ENCODE assay signal across 17 cellular contexts in the genomic region with DNA sequence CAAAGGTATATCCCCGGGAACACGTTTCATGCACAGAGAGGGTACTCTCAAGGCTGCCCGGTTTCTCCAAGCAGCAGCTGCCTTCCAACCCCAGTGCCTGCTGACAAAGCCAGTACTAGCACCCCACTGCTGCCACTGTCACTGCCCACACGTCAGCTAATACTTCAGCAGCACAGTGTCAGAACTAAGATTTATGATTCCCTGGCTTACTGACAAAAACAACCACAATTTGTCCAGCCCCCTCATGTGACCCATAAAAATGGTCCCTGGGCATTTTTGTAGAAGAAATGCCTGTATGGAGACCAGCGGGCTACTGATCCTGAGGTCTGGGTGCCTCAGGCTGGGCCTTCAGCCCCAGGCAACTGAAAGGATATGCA. TPM values are rescaled to one million over a fixed set of nuclear protein-coding genes. Genes with fewer than 3 reads are reported as not detected.
DNase-seq lines count a peak whose midpoint lies in the region; ATAC-seq, FAIRE-seq and TF ChIP-seq lines count a peak whose summit lies in the region.
"Had no signal": no experiment of that assay in that cellular context is flagged by ENCODE, and none has a peak within 500 bp of the region (broad histone marks: within the 10 kb centered on the region; RNA-seq: fewer than 3 reads in every experiment).

No MANE protein-coding gene starts in this region.

- no peak overlapping the region for H3K4me3 ChIP-seq in skeletal muscle tissue (ENCODE audit: low read length in 3 of 3)
- H3K4me3 ChIP-seq: sigmoid colon, thyroid gland had no signal

- ATAC-seq in HG02970 (IDR thresholded peaks at IDR 0.05; ENCODE audit: low FRiP score, unreplicated experiment), result no peak
- ATAC-seq: activated CD4-positive, CD25-positive, alpha-beta regulatory T cell treated with anti-CD3 and anti-CD28 coated beads, Interleukin-2, amount 50 U/mL, for 24 hours; activated T-cell treated with anti-CD3 and anti-CD28 coated beads, Interleukin-2, amount 50 U/mL, for 72 hours had no signal

- no peaks in the 10 kb centered on the region for H3K27me3 ChIP-seq in skeletal muscle tissue (ENCODE audit: control insufficient read depth in 3 of 3, insufficient read depth in 3 of 3, low read length in 3 of 3)
- H3K27me3 ChIP-seq: sigmoid colon, thyroid gland had no signal

- H3K4me1 ChIP-seq in skeletal muscle tissue (ENCODE audit: control insufficient read depth in 3 of 3, insufficient read depth in 3 of 3, low read length in 3 of 3), result peaks cover 18 to 21% (median 19%) of the 10 kb centered on the region in 3 donors

- H3K36me3 ChIP-seq in skeletal muscle tissue (ENCODE audit: control insufficient read depth in 3 of 3, insufficient read depth in 3 of 3, low read length in 3 of 3), result peaks cover 18 to 35% (median 23%) of the 10 kb centered on the region in 3 donors

- no peaks in the 10 kb centered on the region for H3K9me3 ChIP-seq in skeletal muscle tissue (ENCODE audit: control insufficient read depth in 3 of 3, low read length in 3 of 3)
- H3K9me3 ChIP-seq: sigmoid colon, thyroid gland had no signal

- H3K9ac ChIP-seq in skeletal muscle tissue (ENCODE audit: low read depth in 1 of 3, low read length in 3 of 3), result peak overlapping the region in 1 of 3 donors; percentile 24

- DNase-seq in RCC 7860 (ENCODE audit: low spot score) (peak; percentile 70), foreskin melanocyte (peak; percentile 66), NCI-H2081 treated with DMSO at 0.1 percent for 48 hours (lab: John Stamatoyannopoulos, UW) (no peak), putamen (ENCODE audit: low spot score) (no peak)
- DNase-seq in effector CD8-positive, alpha-beta T cell (lab: John Stamatoyannopoulos, UW), result no peak
- DNase-seq: activated T-cell treated with anti-CD3 and anti-CD28 coated beads, Interleukin-2, amount 50 U/mL, for 72 hours; NCI-H1694; NCI-H69; sigmoid colon; thyroid gland had no signal

- peak; percentile 18 for TF ChIP-seq POLR2A in GM19099 (IDR thresholded peaks at IDR 0.05; ENCODE audit: extremely low read depth, insufficient read length, low read depth)

- peak; percentile 35 for FAIRE-seq in RCC 7860 (lab: Jason Lieb, UNC)
- FAIRE-seq: endothelial cell of umbilical vein, H54 had no signal

- peak overlapping the region; percentile 28 for H3K27ac ChIP-seq in skeletal muscle tissue (ENCODE audit: low read depth, low read length)
- H3K27ac ChIP-seq: sigmoid colon, thyroid gland had no signal

RNA-seq across cellular contexts. Expression of a gene that starts 2.9 kb away (rescaled TPM):
- total RNA-seq in skeletal muscle tissue, result 6.8 TPM

RNA-seq across cellular contexts. Expression of a gene that starts 25.2 kb away (rescaled TPM):
- total RNA-seq in skeletal muscle tissue, result not detected
- total RNA-seq: activated T-cell treated with anti-CD3 and anti-CD28 coated beads, Interleukin-2, amount 50 U/mL, for 72 hours; endothelial cell of umbilical vein; mononuclear cell; sigmoid colon; thyroid gland had no signal

RNA-seq across cellular contexts. Expression of a gene that starts 37.9 kb away (rescaled TPM):
- total RNA-seq in skeletal muscle tissue, result 20.4 TPM

Comparison
In these comparisons a context has a peak if more than half of its experiments do, and no peak if none do; other contexts are left out.
1. DNase-seq: peak in RCC 7860 (single experiment) and foreskin melanocyte (single experiment); none in NCI-H2081 treated with DMSO at 0.1 percent for 48 hours (single experiment), putamen (single experiment) and effector CD8-positive, alpha-beta T cell (single experiment).